In the genomic region with DNA sequence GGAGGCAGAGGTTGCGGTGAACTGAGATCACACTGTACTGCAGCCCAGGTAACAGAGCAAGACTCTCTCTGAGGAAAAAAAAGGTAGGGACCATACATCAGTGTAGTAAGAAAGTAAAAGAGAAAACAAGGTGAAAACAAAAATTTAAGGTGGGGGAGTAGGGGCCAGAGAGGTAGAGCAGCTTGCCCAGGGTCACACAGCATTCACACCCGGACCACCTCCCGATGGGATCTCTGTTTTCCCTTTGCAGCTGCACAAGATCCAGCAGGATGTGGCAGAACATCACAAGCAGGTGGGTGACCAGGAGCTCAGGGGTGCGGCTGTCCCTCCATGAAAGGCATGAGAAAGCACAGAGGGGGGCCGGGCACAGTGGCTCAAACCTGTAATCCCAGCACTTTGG, we compare ENCODE assay signal across 18 cellular contexts. TPM values are rescaled to one million over a fixed set of nuclear protein-coding genes. Genes with fewer than 3 reads are reported as not detected.
DNase-seq lines count a peak whose midpoint lies in the region; ATAC-seq, FAIRE-seq and TF ChIP-seq lines count a peak whose summit lies in the region.
"Had no signal": no experiment of that assay in that cellular context is flagged by ENCODE, and none has a peak within 500 bp of the region (broad histone marks: within the 10 kb centered on the region; RNA-seq: fewer than 3 reads in every experiment).

No MANE protein-coding gene starts in this region.

- no peak overlapping the region for H3K4ac ChIP-seq in H1 (replicated peaks; ENCODE audit: insufficient read length, low read depth, low read length)

- H2BK15ac ChIP-seq in H1 (ENCODE audit: low read length) = no peak overlapping the region

- H2BK120ac ChIP-seq in H1 (replicated peaks; ENCODE audit: low read depth, low read length) = no peak overlapping the region

- FAIRE-seq in A549 (lab: Jason Lieb, UNC) (no peak), H1 (lab: Jason Lieb, UNC) (no peak)
- FAIRE-seq: D721Med, GM12892, GM18507 had no signal

- no peaks in the 10 kb centered on the region for H3K36me3 Mint-ChIP-seq in GM23338 (ENCODE audit: low read depth)

- peaks cover 30% of the 10 kb centered on the region for H3K4me1 Mint-ChIP-seq in GM23338

- no peaks in the 10 kb centered on the region for H3K36me3 ChIP-seq in GM23338 (ENCODE audit: insufficient read depth)
- H3K36me3 ChIP-seq in H1 (ENCODE audit: control insufficient read depth in 2 of 4, insufficient read depth in 4 of 4, low read length in 3 of 4) = no peaks in the 10 kb centered on the region
- H3K36me3 ChIP-seq in parathyroid adenoma (ENCODE audit: control insufficient read depth, insufficient read depth, low read length) = no peaks in the 10 kb centered on the region

- H3K27ac ChIP-seq in A549 (no peak overlapping the region), GM23338 (ENCODE audit: low read depth) (no peak overlapping the region), H1 (ENCODE audit: low read depth, low read length) (no peak overlapping the region), parathyroid adenoma (peak overlapping the region; percentile 93)

- H3K56ac ChIP-seq in H1 (replicated peaks; ENCODE audit: insufficient read length, low read depth, low read length) = no peak overlapping the region

- no peak overlapping the region for H3K9ac ChIP-seq in H1 (replicated peaks in 1 of 4; ENCODE audit: extremely low read depth in 1 of 4, low read depth in 3 of 4, low read length in 3 of 4)
- no peak overlapping the region for H3K9ac ChIP-seq in parathyroid adenoma

- WGBS in A549 (ENCODE audit: missing lambda C conversion rate) = 94% methylated on average over 5 of the region's 5 CpGs
- 92% methylated on average over 5 of the region's 5 CpGs; no CpG with 5 or more reads in 1 of the 2 experiments for WGBS in H1 (ENCODE audit: extremely low coverage in 1 of 2, insufficient coverage in 1 of 2, insufficient read length in 1 of 2, insufficient replicate concordance in 2 of 2, low coverage in 1 of 2, low lambda C conversion rate in 2 of 2, missing lambda C conversion rate in 1 of 2), 2 experiments

- H3K14ac ChIP-seq in H1 (ENCODE audit: insufficient read length) = no peak overlapping the region

- no peak overlapping the region for H3K4me2 ChIP-seq in A549
- no peak overlapping the region for H3K4me2 ChIP-seq in GM23338
- no peak overlapping the region for H3K4me2 ChIP-seq in H1 (ENCODE audit: insufficient read depth in 1 of 2, low read depth in 2 of 2, low read length in 2 of 2)
- H3K4me2 ChIP-seq in parathyroid adenoma (ENCODE audit: low read length) = no peak overlapping the region

- TF ChIP-seq EP300 in A549 (IDR thresholded peaks at IDR 0.05) (no peak), H1 (IDR thresholded peaks at IDR 0.05; ENCODE audit: borderline replicate concordance in 1 of 2, low read depth in 2 of 2, low read length in 2 of 2) (no peak)

- no peak overlapping the region for H4K5ac ChIP-seq in H1 (ENCODE audit: insufficient read length, low read depth, low read length)

- no peak overlapping the region for H3K18ac ChIP-seq in H1 (ENCODE audit: extremely low read depth, low read length)

- H4K8ac ChIP-seq in H1 (ENCODE audit: extremely low read depth, insufficient read depth, low read length) = no peak overlapping the region

- TF ChIP-seq CTCF in A549 (IDR thresholded peaks at IDR 0.05) (no peak), GM23338 (conservative IDR thresholded peaks at IDR 0.05; ENCODE audit: low read depth in 2 of 2) (no peak), H1 (IDR thresholded peaks at IDR 0.05; ENCODE audit: control extremely low read depth in 1 of 3, insufficient read depth in 1 of 3, low read depth in 1 of 3, low read length in 3 of 3) (no peak), parathyroid adenoma (IDR thresholded peaks at IDR 0.05) (no peak)

- no peaks in the 10 kb centered on the region for H3K79me1 ChIP-seq in H1 (ENCODE audit: low read depth, low read length)

- ATAC-seq in A549 (no peak), GM23338 (no peak), HG02678 (IDR thresholded peaks at IDR 0.05; ENCODE audit: unreplicated experiment) (no peak)

- H3K27ac Mint-ChIP-seq in GM23338 = no peak overlapping the region
- H3K27ac Mint-ChIP-seq: HFFc6 had no signal

- H3K9me3 ChIP-seq in A549 (no peaks in the 10 kb centered on the region), H1 (ENCODE audit: insufficient read depth in 2 of 2, low read depth in 1 of 2, low read length in 1 of 2) (no peaks in the 10 kb centered on the region), parathyroid adenoma (ENCODE audit: control insufficient read depth, low read length) (no peaks in the 10 kb centered on the region)

- CTCF ChIA-PET in A549 (lab: Yijun Ruan, JAX) (no interaction called here), H1 (lab: Charles Lee; ENCODE audit: partially characterized antibody) (interaction anchor here (0.7 to 1.6 kb wide), 4 partner anchors 55 to 182 kb away, joined by 3 to 5 read pairs (median 4); no protein-coding TSS in a partner anchor)

- peaks cover 51% of the 10 kb centered on the region for H3K27me3 Mint-ChIP-seq in GM23338 (ENCODE audit: insufficient read depth, low read depth, poor library complexity)

- H3K23ac ChIP-seq in H1 (ENCODE audit: insufficient read length) = no peak overlapping the region

- H3K4me1 ChIP-seq in A549 = peaks cover 4% of the 10 kb centered on the region; the same call in 2 of the 3 replicates
- peaks cover 26% of the 10 kb centered on the region for H3K4me1 ChIP-seq in GM23338 (ENCODE audit: insufficient read depth)
- H3K4me1 ChIP-seq in H1 (replicated peaks in 1 of 4; ENCODE audit: control insufficient read depth in 3 of 4, insufficient read depth in 4 of 4, low read length in 3 of 4) = peaks cover 3 to 24% (median 17%) of the 10 kb centered on the region in 4 experiments
- peaks cover 38% of the 10 kb centered on the region for H3K4me1 ChIP-seq in parathyroid adenoma

- peaks cover 28% of the 10 kb centered on the region for H3F3A ChIP-seq in GM23338 (replicated peaks; ENCODE audit: low read depth)

- H3K4me3 ChIP-seq in A549 (no peak overlapping the region), GM23338 (no peak overlapping the region), H1 (ENCODE audit: extremely low read depth in 1 of 4, insufficient read depth in 2 of 4, low read depth in 3 of 4, low read length in 4 of 4) (no peak overlapping the region), parathyroid adenoma (ENCODE audit: low read depth, low read length) (no peak overlapping the region)

- H2BK20ac ChIP-seq in H1 (ENCODE audit: low read length) = no peak overlapping the region

- H3K79me2 ChIP-seq in GM23338 (replicated peaks; ENCODE audit: insufficient read depth) (no peaks in the 10 kb centered on the region), H1 (ENCODE audit: control insufficient read depth in 1 of 2, insufficient read depth in 2 of 2, low read length in 2 of 2) (no peaks in the 10 kb centered on the region), parathyroid adenoma (no peaks in the 10 kb centered on the region)

- H3K27me3 ChIP-seq in GM23338 (ENCODE audit: insufficient read depth) = peaks cover 5% of the 10 kb centered on the region; the same call in 1 of the 2 replicates
- peaks cover 0 to 5% (median 4%) of the 10 kb centered on the region in 4 experiments; a peak in 2 of 7 replicates for H3K27me3 ChIP-seq in H1 (replicated peaks in 1 of 4; ENCODE audit: control insufficient read depth in 3 of 4, extremely low read depth in 1 of 4, insufficient read depth in 3 of 4, low read length in 3 of 4)
- no peaks in the 10 kb centered on the region for H3K27me3 ChIP-seq in parathyroid adenoma (ENCODE audit: control insufficient read depth, insufficient read depth, low read length)

- TF ChIP-seq RAD21 in A549 (conservative IDR thresholded peaks at IDR 0.05 in 1 of 2, IDR thresholded peaks at IDR 0.05 in 1 of 2) = no peak
- TF ChIP-seq RAD21 in H1 (IDR thresholded peaks at IDR 0.05 in 1 of 2, conservative IDR thresholded peaks at IDR 0.05 in 1 of 2; ENCODE audit: low read depth in 2 of 2, low read length in 2 of 2) = no peak

- DNase-seq in A549 (ENCODE audit: low read depth in 1 of 2, low spot score in 1 of 2) (no peak), GM23338 (ENCODE audit: low spot score) (no peak), H1 (ENCODE audit: low read depth in 1 of 2, low spot score in 2 of 2) (no peak), NCI-H226 (no peak), amniotic stem cell (lab: John Stamatoyannopoulos, UW) (no peak)
- DNase-seq in activated CD8-positive, alpha-beta memory T cell treated with anti-CD3 and anti-CD28 coated beads, Interleukin-2, amount 50 U/mL, for 4 hours = no peak
- DNase-seq: C1 segment of cervical spinal cord, HFFc6, NCI-H1930, NCI-H345, NCI-H524 treated with DMSO at 0.1 percent for 48 hours had no signal

- no peak overlapping the region for H2AFZ ChIP-seq in GM23338
- no peak overlapping the region for H2AFZ ChIP-seq in H1 (ENCODE audit: low read length)
- no peak overlapping the region for H2AFZ ChIP-seq in parathyroid adenoma

- no peak overlapping the region for H4K91ac ChIP-seq in H1 (replicated peaks; ENCODE audit: insufficient read length, low read length)

- no peaks in the 10 kb centered on the region; the same call in 2 of the 3 replicates for H3K9me3 Mint-ChIP-seq in GM23338
- H3K9me3 Mint-ChIP-seq: HFFc6 had no signal

- H2BK12ac ChIP-seq in H1 (ENCODE audit: low read depth, low read length) = no peak overlapping the region

- TF ChIP-seq POLR2A in A549 (IDR thresholded peaks at IDR 0.05; ENCODE audit: low read length) (no peak), H1 (IDR thresholded peaks at IDR 0.05; ENCODE audit: control extremely low read depth in 1 of 2, low read depth in 2 of 2, low read length in 2 of 2) (no peak)

- H2AK5ac ChIP-seq in H1 (ENCODE audit: low read depth, low read length) = no peak overlapping the region

- H3K9me2 ChIP-seq in GM23338 (ENCODE audit: insufficient read depth) = no peaks in the 10 kb centered on the region

- POLR2A ChIA-PET in A549 (lab: Yijun Ruan, JAX) = no interaction called here
- POLR2A ChIA-PET in H1 (lab: Charles Lee; ENCODE audit: partially characterized antibody) = no interaction called here

- H2BK5ac ChIP-seq in H1 (ENCODE audit: low read depth, low read length) = no peak overlapping the region

- H4K20me1 ChIP-seq in GM23338 (replicated peaks; ENCODE audit: insufficient read depth) = no peaks in the 10 kb centered on the region
- no peaks in the 10 kb centered on the region for H4K20me1 ChIP-seq in H1 (replicated peaks in 1 of 2; ENCODE audit: control insufficient read depth in 1 of 2, insufficient read depth in 2 of 2, low read length in 2 of 2)

- H3K4me3 Mint-ChIP-seq in GM23338 = peak overlapping the region; percentile 12; the same call in 1 of the 3 replicates
- H3K4me3 Mint-ChIP-seq: HFFc6 had no signal

- H3K23me2 ChIP-seq in H1 (ENCODE audit: low read depth, low read length) = peaks cover 5% of the 10 kb centered on the region; the same call in 1 of the 2 replicates

RNA-seq across cellular contexts. Expression of gene TLE6, which starts 4.5 kb away (rescaled TPM):
- polyA plus RNA-seq in A549 (2011; rRNA removed) (3.1 and 6.1 TPM in 2 replicates), A549 (2017; fragmentation: RNase III; extraction: RNeasy Plus Mini Kit Qiagen cat#74134 plus additional on column Dnase treatment) (4.2 to 5.4 TPM (median 5.1 TPM) in 3 replicates), GM23338 (2016; fragmentation: Nextera tagmentation; extraction: Ambion mirVana) (1.3 and 2.4 TPM in 2 replicates), H1 (2011; rRNA removed) (2.9 and 3.4 TPM in 2 replicates)
- polyA plus RNA-seq in A549 (2012; cell fraction: cytosol; rRNA removed) = 2.7 and 3.7 TPM in 2 replicates
- polyA plus RNA-seq in A549 (2012; cell fraction: nucleus; rRNA removed) = 7.6 TPM in 2 replicates
- 3.2 and 5.1 TPM in 2 replicates for polyA minus RNA-seq in A549 (2011; rRNA and poly(A)+ RNA removed)
- 0.70 and 2.4 TPM in 2 replicates for total RNA-seq in GM23338 (2014; rRNA removed; shearing (Covaris generic))
- total RNA-seq in H1 (2021; fragmentation: NEBNext Ultra II Directional; extraction: Animal tissue kit (Norgen Biotek cat#: 25700)) = 1.8 and 2.5 TPM in 2 replicates
- 4.1 TPM for polyA plus RNA-seq in H1 (2011; cell fraction: cytosol; rRNA removed)
- polyA plus RNA-seq in H1 (2011; cell fraction: nucleus; rRNA removed) = 8.6 TPM
- polyA plus RNA-seq in H1 (2012, experiment 1 of 2) = 1.5 to 2.8 TPM (median 2.3 TPM) in 4 replicates
- polyA plus RNA-seq in H1 (2012, experiment 2 of 2) = 1.7 TPM
- 2.5 TPM for polyA plus RNA-seq in H1 (2013, experiment 1 of 2)
- 2.4 TPM for polyA plus RNA-seq in H1 (2013, experiment 2 of 2)
- polyA minus RNA-seq in H1 (2011; rRNA and poly(A)+ RNA removed) = 1.3 and 1.5 TPM in 2 replicates
- polyA minus RNA-seq in H1 (2011; cell fraction: cytosol; rRNA and poly(A)+ RNA removed) = 2.2 TPM
- 2.4 TPM for polyA minus RNA-seq in H1 (2011; cell fraction: nucleus; rRNA and poly(A)+ RNA removed)
- total RNA-seq: A673 had no signal

RNA-seq across cellular contexts. Expression of gene ZNF77, which starts 37.1 kb away (rescaled TPM):
- polyA plus RNA-seq in A549 (2011; rRNA removed) (3.4 and 4.1 TPM in 2 replicates), A549 (2017; fragmentation: RNase III; extraction: RNeasy Plus Mini Kit Qiagen cat#74134 plus additional on column Dnase treatment) (1.7 to 1.9 TPM (median 1.7 TPM) in 3 replicates), GM23338 (2016; fragmentation: Nextera tagmentation; extraction: Ambion mirVana) (3.3 and 3.7 TPM in 2 replicates), H1 (2011; rRNA removed) (2.3 and 2.9 TPM in 2 replicates)
- polyA plus RNA-seq in A549 (2012; cell fraction: cytosol; rRNA removed) = 1.7 and 1.8 TPM in 2 replicates
- polyA plus RNA-seq in A549 (2012; cell fraction: nucleus; rRNA removed) = 1.2 and 1.3 TPM in 2 replicates
- polyA minus RNA-seq in A549 (2011; rRNA and poly(A)+ RNA removed) = 3.1 and 4.1 TPM in 2 replicates
- total RNA-seq in GM23338 (2014; rRNA removed; shearing (Covaris generic)) = 4.1 and 4.5 TPM in 2 replicates
- total RNA-seq in H1 (2021; fragmentation: NEBNext Ultra II Directional; extraction: Animal tissue kit (Norgen Biotek cat#: 25700)) = 3.7 and 4.7 TPM in 2 replicates
- 4.4 TPM for polyA plus RNA-seq in H1 (2011; cell fraction: cytosol; rRNA removed)
- 2.8 TPM for polyA plus RNA-seq in H1 (2011; cell fraction: nucleus; rRNA removed)
- polyA plus RNA-seq in H1 (2012, experiment 1 of 2) = 3.6 to 4.5 TPM (median 4.0 TPM) in 4 replicates
- 0.59 TPM for polyA plus RNA-seq in H1 (2012, experiment 2 of 2)
- 2.5 TPM for polyA plus RNA-seq in H1 (2013, experiment 1 of 2)
- polyA plus RNA-seq in H1 (2013, experiment 2 of 2) = 2.9 TPM
- polyA minus RNA-seq in H1 (2011; rRNA and poly(A)+ RNA removed) = 9.3 and 9.9 TPM in 2 replicates
- polyA minus RNA-seq in H1 (2011; cell fraction: cytosol; rRNA and poly(A)+ RNA removed) = 3.3 TPM
- polyA minus RNA-seq in H1 (2011; cell fraction: nucleus; rRNA and poly(A)+ RNA removed) = 5.5 TPM

RNA-seq across cellular contexts. Expression of gene TLE2, which starts 47.2 kb away (rescaled TPM):
- polyA plus RNA-seq in A549 (2011; rRNA removed) = 2.1 and 2.7 TPM in 2 replicates
- 1.8 and 2.9 TPM in 2 replicates for polyA plus RNA-seq in A549 (2012; cell fraction: cytosol; rRNA removed)
- 8.3 and 9.3 TPM in 2 replicates for polyA plus RNA-seq in A549 (2012; cell fraction: nucleus; rRNA removed)
- 1.9 to 3.1 TPM (median 2.6 TPM) in 3 replicates for polyA plus RNA-seq in A549 (2017; fragmentation: RNase III; extraction: RNeasy Plus Mini Kit Qiagen cat#74134 plus additional on column Dnase treatment)
- polyA minus RNA-seq in A549 (2011; rRNA and poly(A)+ RNA removed) = 2.1 and 2.4 TPM in 2 replicates
- 21.3 and 22.8 TPM in 2 replicates for total RNA-seq in GM23338 (2014; rRNA removed; shearing (Covaris generic))
- polyA plus RNA-seq in GM23338 (2016; fragmentation: Nextera tagmentation; extraction: Ambion mirVana) = 5.2 and 5.6 TPM in 2 replicates
- total RNA-seq in H1 (2021; fragmentation: NEBNext Ultra II Directional; extraction: Animal tissue kit (Norgen Biotek cat#: 25700)) = 11.5 and 12.5 TPM in 2 replicates
- 8.0 and 12.7 TPM in 2 replicates for polyA plus RNA-seq in H1 (2011; rRNA removed)
- 8.4 TPM for polyA plus RNA-seq in H1 (2011; cell fraction: cytosol; rRNA removed)
- 24.8 TPM for polyA plus RNA-seq in H1 (2011; cell fraction: nucleus; rRNA removed)
- 7.6 to 12.3 TPM (median 10.7 TPM) in 4 replicates for polyA plus RNA-seq in H1 (2012, experiment 1 of 2)
- polyA plus RNA-seq in H1 (2012, experiment 2 of 2) = 8.3 TPM
- 19.4 TPM for polyA plus RNA-seq in H1 (2013, experiment 1 of 2)
- polyA plus RNA-seq in H1 (2013, experiment 2 of 2) = 19.1 TPM
- polyA minus RNA-seq in H1 (2011; rRNA and poly(A)+ RNA removed) = 2.6 and 3.4 TPM in 2 replicates
- 6.7 TPM for polyA minus RNA-seq in H1 (2011; cell fraction: cytosol; rRNA and poly(A)+ RNA removed)
- polyA minus RNA-seq in H1 (2011; cell fraction: nucleus; rRNA and poly(A)+ RNA removed) = 6.8 TPM
- total RNA-seq: M059J had no signal

Comparison
In these comparisons a context has a peak if more than half of its experiments do, and no peak if none do; other contexts are left out.
1. Of the 18 proteins assayed by ChIP-seq in both H1 and A549: peak only in H1: KDM1A; only in A549: none; in both: none; in neither: 17.